16 cellular contexts compared by ENCODE assay signal in the genomic region with DNA sequence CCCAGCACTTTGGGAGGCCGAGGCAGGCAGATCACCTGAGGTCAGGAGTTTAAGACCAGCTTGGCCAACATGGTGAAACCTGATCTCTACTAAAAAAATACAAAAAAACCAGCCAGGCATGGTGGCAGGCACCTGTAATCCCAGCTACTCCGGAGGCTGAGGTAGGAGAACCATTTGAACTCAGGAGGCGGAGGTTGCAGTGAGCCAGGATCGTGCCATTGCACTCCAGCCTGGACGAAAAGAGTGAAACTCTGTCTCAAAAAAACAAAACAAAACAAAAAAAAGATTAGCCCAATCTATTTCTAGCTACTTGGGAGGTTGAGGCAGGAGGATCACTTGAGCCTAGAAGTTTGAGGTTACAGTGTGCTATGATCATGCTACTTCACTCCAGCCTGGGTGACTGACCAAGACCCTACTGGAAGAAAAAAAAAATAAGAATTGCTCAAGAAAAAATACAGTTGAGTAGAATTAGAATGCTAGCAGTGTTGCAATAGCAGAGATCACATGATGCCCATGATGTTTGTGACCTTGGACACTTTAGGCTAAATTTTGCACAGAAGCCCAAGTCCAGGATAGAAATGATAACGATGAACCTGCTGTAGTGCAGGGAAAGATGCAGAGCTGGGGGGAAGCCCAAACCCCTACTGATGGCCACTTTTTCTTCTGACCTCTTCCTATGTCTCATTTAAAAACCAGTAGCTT.
DNase-seq lines count a peak whose midpoint lies in the region; ATAC-seq and TF ChIP-seq lines count a peak whose summit lies in the region.
"Had no signal": no experiment of that assay in that cellular context is flagged by ENCODE, and none has a peak within 500 bp of the region (broad histone marks: within the 10 kb centered on the region; RNA-seq: fewer than 3 reads in every experiment).

No MANE protein-coding gene starts in this region.

- peaks cover 19% of the 10 kb centered on the region for H3K4me1 Mint-ChIP-seq in stimulated activated naive CD8-positive, alpha-beta T cell treated with anti-CD3 and anti-CD28 coated beads, Interleukin-15, amount 100 ng/mL, for 72 hours
- peaks cover 25% of the 10 kb centered on the region for H3K4me1 Mint-ChIP-seq in activated B cell treated with CpG ODN at 0.5 μM for 24 hours
- H3K4me1 Mint-ChIP-seq in effector memory CD8-positive, alpha-beta T cell (ENCODE audit: low read depth in 2 of 2), result peaks cover 9 to 11% of the 10 kb centered on the region in 2 donors
- H3K4me1 Mint-ChIP-seq: nephron had no signal

- H3K36me3 Mint-ChIP-seq in activated B cell treated with CpG ODN at 0.5 μM for 24 hours (ENCODE audit: low read depth), result no peaks in the 10 kb centered on the region
- H3K36me3 Mint-ChIP-seq in effector memory CD8-positive, alpha-beta T cell (ENCODE audit: insufficient read depth), result no peaks in the 10 kb centered on the region

- TF ChIP-seq CTCF in activated B cell treated with CpG ODN at 0.5 μM for 24 hours (IDR thresholded peaks at IDR 0.05), result no peak

- intact Hi-C loops in activated B cell treated with CpG ODN at 0.5 μM for 24 hours (cut with micrococcal nuclease), result no loop called here

- POLR2A ChIA-PET in activated B cell treated with CpG ODN at 0.5 μM for 24 hours (lab: Charles Lee), result interaction anchor here (0.8 to 1.5 kb wide), 2 partner anchors 46 to 573 kb away, joined by 3 read pairs; no protein-coding TSS in a partner anchor

- in situ Hi-C loops in ACHN (cut with HindIII; ENCODE audit: low pct_ligation_motif_present, low pct_unique_long_range_greater_than_20kb, low sequenced_read_pairs), result no loop called here

- DNase-seq in stimulated activated naive CD8-positive, alpha-beta T cell treated with anti-CD3 and anti-CD28 coated beads, Interleukin-15, amount 100 ng/mL, for 72 hours, result no peak
- no peak for DNase-seq in stimulated activated naive CD8-positive, alpha-beta T cell treated with anti-CD3 and anti-CD28 coated beads, Interleukin-15, Interleukin-2, amounts not matched to agents 100 U/mL and 50 U/mL, for 24 hours
- DNase-seq in activated B cell treated with CpG ODN at 0.5 μM for 24 hours, result no peak
- DNase-seq in left lobe of liver (ENCODE audit: low spot score), result peak; percentile 55
- no peak for DNase-seq in RKO (ENCODE audit: low spot score)
- DNase-seq in effector memory CD8-positive, alpha-beta T cell, result no peak
- no peak for DNase-seq in NCI-H2196 (lab: John Stamatoyannopoulos, UW; ENCODE audit: unreplicated experiment)
- no peak for DNase-seq in ACHN
- DNase-seq: activated CD8-positive, alpha-beta memory T cell treated with anti-CD3 and anti-CD28 coated beads for 24 hours; activated naive CD4-positive, alpha-beta T cell treated with Interleukin-2 at 50 U/mL for 16 hours; hypothalamus; Karpas-422; left lung; NCI-H2081 treated with DMSO at 0.1 percent for 48 hours; NCI-H748 treated with DMSO at 0.1 percent for 48 hours had no signal

- ATAC-seq in stimulated activated naive CD8-positive, alpha-beta T cell treated with anti-CD3 and anti-CD28 coated beads, Interleukin-15, amount 100 ng/mL, for 72 hours, result peak; percentile 20
- ATAC-seq in stimulated activated naive CD8-positive, alpha-beta T cell treated with anti-CD3 and anti-CD28 coated beads, Interleukin-15, Interleukin-2, amounts not matched to agents 100 U/mL and 50 U/mL, for 24 hours, result no peak
- ATAC-seq in activated B cell treated with CpG ODN at 0.5 μM for 24 hours (ENCODE audit: low read depth) (no peak), left lobe of liver (peak; percentile 88)
- no peak for ATAC-seq in effector memory CD8-positive, alpha-beta T cell (replicated peaks)
- ATAC-seq: left lung had no signal

- H3K27ac Mint-ChIP-seq in stimulated activated naive CD8-positive, alpha-beta T cell treated with anti-CD3 and anti-CD28 coated beads, Interleukin-15, amount 100 ng/mL, for 72 hours, result peak overlapping the region in 1 of 2 donors; percentile 91
- peak overlapping the region; percentile 3 for H3K27ac Mint-ChIP-seq in activated B cell treated with CpG ODN at 0.5 μM for 24 hours
- no peak overlapping the region for H3K27ac Mint-ChIP-seq in effector memory CD8-positive, alpha-beta T cell
- H3K27ac Mint-ChIP-seq: nephron had no signal

- no peaks in the 10 kb centered on the region for H3K27me3 Mint-ChIP-seq in stimulated activated naive CD8-positive, alpha-beta T cell treated with anti-CD3 and anti-CD28 coated beads, Interleukin-15, amount 100 ng/mL, for 72 hours
- H3K27me3 Mint-ChIP-seq in activated B cell treated with CpG ODN at 0.5 μM for 24 hours, result no peaks in the 10 kb centered on the region
- H3K27me3 Mint-ChIP-seq in effector memory CD8-positive, alpha-beta T cell, result no peaks in the 10 kb centered on the region

- H3K4me3 Mint-ChIP-seq in stimulated activated naive CD8-positive, alpha-beta T cell treated with anti-CD3 and anti-CD28 coated beads, Interleukin-15, amount 100 ng/mL, for 72 hours, result no peak overlapping the region
- H3K4me3 Mint-ChIP-seq in activated B cell treated with CpG ODN at 0.5 μM for 24 hours, result no peak overlapping the region
- no peak overlapping the region for H3K4me3 Mint-ChIP-seq in effector memory CD8-positive, alpha-beta T cell
- H3K4me3 Mint-ChIP-seq: nephron had no signal

- CTCF ChIA-PET in activated B cell treated with CpG ODN at 0.5 μM for 24 hours (lab: Charles Lee), result no interaction called here

- no peaks in the 10 kb centered on the region for H3K9me3 Mint-ChIP-seq in stimulated activated naive CD8-positive, alpha-beta T cell treated with anti-CD3 and anti-CD28 coated beads, Interleukin-15, amount 100 ng/mL, for 72 hours
- no peaks in the 10 kb centered on the region for H3K9me3 Mint-ChIP-seq in activated B cell treated with CpG ODN at 0.5 μM for 24 hours
- no peaks in the 10 kb centered on the region for H3K9me3 Mint-ChIP-seq in effector memory CD8-positive, alpha-beta T cell
- H3K9me3 Mint-ChIP-seq: nephron had no signal

Comparison
In these comparisons a context has a peak if more than half of its experiments do, and no peak if none do; other contexts are left out.
1. ATAC-seq: peak in stimulated activated naive CD8-positive, alpha-beta T cell treated with anti-CD3 and anti-CD28 coated beads, Interleukin-15, amount 100 ng/mL, for 72 hours (single experiment) and left lobe of liver (single experiment); none in stimulated activated naive CD8-positive, alpha-beta T cell treated with anti-CD3 and anti-CD28 coated beads, Interleukin-15, Interleukin-2, amounts not matched to agents 100 U/mL and 50 U/mL, for 24 hours (single experiment), activated B cell treated with CpG ODN at 0.5 μM for 24 hours (single experiment) and effector memory CD8-positive, alpha-beta T cell (single experiment).